1 cellular context compared by ENCODE assay signal in genomic region chr15:101458908-101459578, GRCh38.
TF ChIP-seq lines count a peak whose summit lies in the region.

No MANE protein-coding gene starts in this region.

TF ChIP-seq in GM23338, 12 proteins besides CTCF, POLR2A, EP300 and RAD21 (continued from another document):
- TF ChIP-seq ZNF462 (CRISPR knock-in tag; IDR thresholded peaks at IDR 0.05), result no peak
- no peak for TF ChIP-seq EZH2 (IDR thresholded peaks at IDR 0.05; ENCODE audit: low read depth, unreplicated experiment)
- TF ChIP-seq POLR2AphosphoS5 (IDR thresholded peaks at IDR 0.05; ENCODE audit: low read depth), result no peak
- no peak for TF ChIP-seq STAT1 (IDR thresholded peaks at IDR 0.05; ENCODE audit: unreplicated experiment)
- no peak for TF ChIP-seq NANOG (IDR thresholded peaks at IDR 0.05; ENCODE audit: borderline replicate concordance)
- no peak for TF ChIP-seq REST (IDR thresholded peaks at IDR 0.05; ENCODE audit: unreplicated experiment)
- TF ChIP-seq ZNF331 (CRISPR knock-in tag; IDR thresholded peaks at IDR 0.05; ENCODE audit: low read depth), result no peak
- TF ChIP-seq CREB1 (CRISPR knock-in tag; IDR thresholded peaks at IDR 0.05; ENCODE audit: low read depth), result no peak
